ENCODE assay signal across 8 cellular contexts in genomic region chr2:214808481-214808931, GRCh38. TPM values are rescaled to one million over a fixed set of nuclear protein-coding genes. Genes with fewer than 3 reads are reported as not detected.
DNase-seq lines count a peak whose midpoint lies in the region; ATAC-seq and TF ChIP-seq lines count a peak whose summit lies in the region.

No MANE protein-coding gene starts in this region.

- H3K36me3 ChIP-seq in left ventricle myocardium inferior (no peaks in the 10 kb centered on the region), iPS-15b (ENCODE audit: control insufficient read depth, insufficient read depth, low read length) (no peaks in the 10 kb centered on the region), smooth muscle cell (ENCODE audit: low read depth) (no peaks in the 10 kb centered on the region)

- H3K27me3 ChIP-seq in left ventricle myocardium inferior (ENCODE audit: low read depth) (no peaks in the 10 kb centered on the region), iPS-15b (ENCODE audit: control insufficient read depth, insufficient read depth, low read length) (peaks cover 7% of the 10 kb centered on the region), smooth muscle cell (ENCODE audit: low read depth) (no peaks in the 10 kb centered on the region)

- H3K9ac ChIP-seq in iPS-15b (ENCODE audit: low read depth, low read length), result peak overlapping the region; percentile 79
- H3K9ac ChIP-seq in smooth muscle cell (ENCODE audit: low read depth), result peak overlapping the region; percentile 35

- peak overlapping the region; percentile 94 for H2AFZ ChIP-seq in smooth muscle cell (ENCODE audit: low read depth)

- TF ChIP-seq CTCF in left ventricle myocardium inferior (IDR thresholded peaks at IDR 0.05; ENCODE audit: borderline replicate concordance) (no peak), smooth muscle cell (IDR thresholded peaks at IDR 0.05; ENCODE audit: borderline replicate concordance, insufficient read depth, poor library complexity, severe bottlenecking) (no peak)

- intact Hi-C loops in left ventricle myocardium inferior (cut with micrococcal nuclease) (no loop called here), cardiac septum (cut with DNase I) (loop anchor here (10.0 kb wide), 1 partner anchor 314 kb away; no protein-coding TSS in a partner anchor)
- intact Hi-C loops in activated T-helper 1 cell treated with anti-CD3 and anti-CD28 coated beads, Interleukin-12 subunit alpha, Interleukin-12 subunit beta, Interleukin-2, Interleukin-4 antibody, amounts not matched to agents 30 ng/mL and 10 ng/mL and 1 ng/mL, durations not matched to agents 14 hours and 24 hours and 36 hours (cut with micrococcal nuclease), result loop anchor here (2.0 to 5.0 kb wide), 5 partner anchors 26 to 1204 kb away; partner anchors contain the start of genes FN1 and MREG

- no peaks in the 10 kb centered on the region for H4K20me1 ChIP-seq in smooth muscle cell (ENCODE audit: low read depth)

- no peaks in the 10 kb centered on the region for H3K9me3 Mint-ChIP-seq in activated T-helper 1 cell treated with anti-CD3 and anti-CD28 coated beads, Interleukin-12 subunit alpha, Interleukin-12 subunit beta, Interleukin-2, Interleukin-4 antibody, amounts not matched to agents 30 ng/mL and 10 ng/mL and 1 ng/mL, durations not matched to agents 14 hours and 24 hours and 36 hours

- H3K79me2 ChIP-seq in smooth muscle cell (ENCODE audit: low read depth), result peaks cover 44% of the 10 kb centered on the region

- H3K4me1 Mint-ChIP-seq in activated T-helper 1 cell treated with anti-CD3 and anti-CD28 coated beads, Interleukin-12 subunit alpha, Interleukin-12 subunit beta, Interleukin-2, Interleukin-4 antibody, amounts not matched to agents 30 ng/mL and 10 ng/mL and 1 ng/mL, durations not matched to agents 14 hours and 24 hours and 36 hours (ENCODE audit: low read depth), result peaks cover 55% of the 10 kb centered on the region

- peak overlapping the region; percentile 91 for H3K27ac ChIP-seq in left ventricle myocardium inferior (replicated peaks)
- peak overlapping the region; percentile 75 for H3K27ac ChIP-seq in smooth muscle cell (ENCODE audit: low read depth)

- DNase-seq in left ventricle myocardium inferior (no peak), cardiac septum (ENCODE audit: low spot score) (no peak), smooth muscle cell (lab: John Stamatoyannopoulos, UW; ENCODE audit: unreplicated experiment) (no peak), RPMI8226 (no peak)
- DNase-seq in activated T-helper 1 cell treated with anti-CD3 and anti-CD28 coated beads, Interleukin-12 subunit alpha, Interleukin-12 subunit beta, Interleukin-2, Interleukin-4 antibody, amounts not matched to agents 30 ng/mL and 10 ng/mL and 1 ng/mL, durations not matched to agents 14 hours and 24 hours and 36 hours (ENCODE audit: low spot score), result no peak

- peak overlapping the region; percentile 92 for H3K4me3 Mint-ChIP-seq in activated T-helper 1 cell treated with anti-CD3 and anti-CD28 coated beads, Interleukin-12 subunit alpha, Interleukin-12 subunit beta, Interleukin-2, Interleukin-4 antibody, amounts not matched to agents 30 ng/mL and 10 ng/mL and 1 ng/mL, durations not matched to agents 14 hours and 24 hours and 36 hours

- peak overlapping the region; percentile 86 for H3K27ac Mint-ChIP-seq in activated T-helper 1 cell treated with anti-CD3 and anti-CD28 coated beads, Interleukin-12 subunit alpha, Interleukin-12 subunit beta, Interleukin-2, Interleukin-4 antibody, amounts not matched to agents 30 ng/mL and 10 ng/mL and 1 ng/mL, durations not matched to agents 14 hours and 24 hours and 36 hours

- peaks cover 10% of the 10 kb centered on the region for H3K27me3 Mint-ChIP-seq in activated T-helper 1 cell treated with anti-CD3 and anti-CD28 coated beads, Interleukin-12 subunit alpha, Interleukin-12 subunit beta, Interleukin-2, Interleukin-4 antibody, amounts not matched to agents 30 ng/mL and 10 ng/mL and 1 ng/mL, durations not matched to agents 14 hours and 24 hours and 36 hours (ENCODE audit: insufficient read depth)

- H3K4me3 ChIP-seq in left ventricle myocardium inferior (peak overlapping the region; percentile 94), iPS-15b (ENCODE audit: low read depth, low read length) (peak overlapping the region; percentile 84), smooth muscle cell (peak overlapping the region; percentile 96)

- peak overlapping the region; percentile 95 for H3K4me2 ChIP-seq in smooth muscle cell

- ATAC-seq in HG03135 (IDR thresholded peaks at IDR 0.05; ENCODE audit: unreplicated experiment) (no peak), HG03520 (IDR thresholded peaks at IDR 0.05; ENCODE audit: unreplicated experiment) (no peak)

- peaks cover 13% of the 10 kb centered on the region for H3F3A ChIP-seq in smooth muscle cell (ENCODE audit: low read depth)

- H3K36me3 Mint-ChIP-seq in activated T-helper 1 cell treated with anti-CD3 and anti-CD28 coated beads, Interleukin-12 subunit alpha, Interleukin-12 subunit beta, Interleukin-2, Interleukin-4 antibody, amounts not matched to agents 30 ng/mL and 10 ng/mL and 1 ng/mL, durations not matched to agents 14 hours and 24 hours and 36 hours (ENCODE audit: low read depth), result peaks cover 14% of the 10 kb centered on the region

- WGBS in smooth muscle cell (ENCODE audit: low lambda C conversion rate), result 1% methylated on average over 7 of the region's 7 CpGs

- H3K4me1 ChIP-seq in left ventricle myocardium inferior (peaks cover 45% of the 10 kb centered on the region), iPS-15b (ENCODE audit: control insufficient read depth, insufficient read depth, low read length) (peaks cover 12% of the 10 kb centered on the region), smooth muscle cell (ENCODE audit: low read depth) (peaks cover 7% of the 10 kb centered on the region)

- no peaks in the 10 kb centered on the region for H3K9me3 ChIP-seq in left ventricle myocardium inferior (replicated peaks)
- H3K9me3 ChIP-seq in iPS-15b (ENCODE audit: control insufficient read depth, insufficient read depth, low read length), result no peaks in the 10 kb centered on the region
- H3K9me3 ChIP-seq in smooth muscle cell (replicated peaks; ENCODE audit: low read depth), result no peaks in the 10 kb centered on the region

RNA-seq across cellular contexts. Expression of gene BARD1, which starts 1.0 kb away (rescaled TPM):
- total RNA-seq in left ventricle myocardium inferior, result 8.1 TPM
- total RNA-seq in cardiac septum, result 13.2 TPM
- 30.5 and 34.0 TPM in 2 replicates for total RNA-seq in activated T-helper 1 cell treated with anti-CD3 and anti-CD28 coated beads, Interleukin-12 subunit alpha, Interleukin-12 subunit beta, Interleukin-2, Interleukin-4 antibody, amounts not matched to agents 30 ng/mL and 10 ng/mL and 1 ng/mL, durations not matched to agents 14 hours and 24 hours and 36 hours
- 9.9 and 13.5 TPM in 2 replicates for total RNA-seq in smooth muscle cell
- polyA plus RNA-seq in smooth muscle cell, result 3.1 and 6.0 TPM in 2 replicates
